Comparison of ENCODE assay signal across 10 cellular contexts in genomic region chr1:4825841-4826450, GRCh38.
DNase-seq lines count a peak whose midpoint lies in the region; ATAC-seq and TF ChIP-seq lines count a peak whose summit lies in the region.
"Had no signal": no experiment of that assay in that cellular context is flagged by ENCODE, and none has a peak within 500 bp of the region (broad histone marks: within the 10 kb centered on the region; RNA-seq: fewer than 3 reads in every experiment).

No MANE protein-coding gene starts in this region.

- no peak overlapping the region for H3K23ac ChIP-seq in H9 (ENCODE audit: insufficient read length, low read depth, low read length)

- H2BK20ac ChIP-seq in H9 (ENCODE audit: low read depth, low read length, poor library complexity, severe bottlenecking), result no peak overlapping the region

- no peaks in the 10 kb centered on the region for H3K36me3 ChIP-seq in CD8-positive, alpha-beta T cell (ENCODE audit: insufficient read depth, low read length)
- no peaks in the 10 kb centered on the region for H3K36me3 ChIP-seq in colonic mucosa
- H3K36me3 ChIP-seq: neutrophil had no signal

- H4K20me1 ChIP-seq in H9 (ENCODE audit: control insufficient read depth, insufficient read depth, insufficient read length), result no peaks in the 10 kb centered on the region

- no peak overlapping the region for H2BK15ac ChIP-seq in H9 (ENCODE audit: low read depth, low read length)

- ATAC-seq in CD8-positive, alpha-beta T cell, result no peak
- ATAC-seq in left lobe of liver (peak; percentile 75), GM18502 (IDR thresholded peaks at IDR 0.05; ENCODE audit: poor library complexity, unreplicated experiment) (no peak), GM19035 (IDR thresholded peaks at IDR 0.05; ENCODE audit: unreplicated experiment) (no peak)

- peaks cover 5% of the 10 kb centered on the region for H3K27me3 Mint-ChIP-seq in CD8-positive, alpha-beta T cell (ENCODE audit: low read depth)
- H3K27me3 Mint-ChIP-seq in H9 (ENCODE audit: low read depth), result peaks cover 28% of the 10 kb centered on the region

- H3T11ph ChIP-seq in H9 (ENCODE audit: low read length), result no peak overlapping the region

- no peak overlapping the region for H3K27ac ChIP-seq in CD8-positive, alpha-beta T cell (ENCODE audit: low read depth, low read length)
- H3K27ac ChIP-seq in H9 (ENCODE audit: insufficient read length, low read depth, low read length) (no peak overlapping the region), colonic mucosa (no peak overlapping the region)
- H3K27ac ChIP-seq: neutrophil had no signal

- no peak overlapping the region for H3K18ac ChIP-seq in H9 (ENCODE audit: insufficient read length, low read depth, low read length)

- no peak overlapping the region for H3K56ac ChIP-seq in H9 (ENCODE audit: insufficient read length, low read depth, low read length)

- H3K23me2 ChIP-seq in H9 (ENCODE audit: insufficient read length, low read depth, low read length, poor library complexity, severe bottlenecking), result no peaks in the 10 kb centered on the region

- H4K91ac ChIP-seq in H9 (ENCODE audit: insufficient read length, low read depth, low read length), result no peak overlapping the region

- no peak overlapping the region for H3K27ac Mint-ChIP-seq in CD8-positive, alpha-beta T cell
- H3K27ac Mint-ChIP-seq in H9, result no peak overlapping the region

- no peaks in the 10 kb centered on the region for H3K4me1 ChIP-seq in CD8-positive, alpha-beta T cell (ENCODE audit: insufficient read depth, low read length)
- H3K4me1 ChIP-seq in H9 (ENCODE audit: insufficient read depth, low read length), result no peaks in the 10 kb centered on the region
- H3K4me1 ChIP-seq in colonic mucosa, result no peaks in the 10 kb centered on the region

- no peak overlapping the region for H4K5ac ChIP-seq in H9 (ENCODE audit: insufficient read length, low read depth, low read length)

- H2AK5ac ChIP-seq in H9 (ENCODE audit: insufficient read length, low read length), result no peak overlapping the region

- peaks cover 3% of the 10 kb centered on the region for H3K4me1 Mint-ChIP-seq in CD8-positive, alpha-beta T cell (ENCODE audit: low read depth)
- H3K4me1 Mint-ChIP-seq in H9, result peaks cover 16 to 29% of the 10 kb centered on the region in 2 experiments

- H4K8ac ChIP-seq in H9 (replicated peaks; ENCODE audit: insufficient read length, low read depth, low read length), result no peak overlapping the region

- TF ChIP-seq CTCF in CD8-positive, alpha-beta T cell (IDR thresholded peaks at IDR 0.05), result peak; percentile 34
- TF ChIP-seq CTCF in H9 (conservative IDR thresholded peaks at IDR 0.05), result peak; percentile 75
- TF ChIP-seq CTCF in colonic mucosa (IDR thresholded peaks at IDR 0.05), result no peak

- no peak overlapping the region for H3K4me3 Mint-ChIP-seq in CD8-positive, alpha-beta T cell
- H3K4me3 Mint-ChIP-seq in H9, result no peak overlapping the region

- H3K4me3 ChIP-seq in CD8-positive, alpha-beta T cell (ENCODE audit: low read depth, low read length), result no peak overlapping the region
- H3K4me3 ChIP-seq in colonic mucosa, result no peak overlapping the region

- H3K27me3 ChIP-seq in CD8-positive, alpha-beta T cell (ENCODE audit: insufficient read depth, low read length), result no peaks in the 10 kb centered on the region
- H3K27me3 ChIP-seq in H9 (ENCODE audit: insufficient read depth, low read length), result no peaks in the 10 kb centered on the region
- no peaks in the 10 kb centered on the region for H3K27me3 ChIP-seq in colonic mucosa
- H3K27me3 ChIP-seq: neutrophil had no signal

- no peak overlapping the region for H2BK12ac ChIP-seq in H9 (ENCODE audit: insufficient read length, low read depth, low read length)

- intact Hi-C loops in CD8-positive, alpha-beta T cell (cut with DNase I, micrococcal nuclease), result loop anchor here in 1 of 2 experiments (1.0 to 5.0 kb wide), 2 partner anchors 174 to 914 kb away; no protein-coding TSS in a partner anchor
- intact Hi-C loops in colonic mucosa (cut with DNase I), result no loop called here

- H3K79me1 ChIP-seq in H9 (ENCODE audit: insufficient read depth, low read depth, low read length, poor library complexity, severe bottlenecking), result no peaks in the 10 kb centered on the region

- H3K9me3 Mint-ChIP-seq in CD8-positive, alpha-beta T cell, result peaks cover 3% of the 10 kb centered on the region
- peaks cover 16 to 17% of the 10 kb centered on the region in 2 experiments for H3K9me3 Mint-ChIP-seq in H9

- no peak overlapping the region for H3K4ac ChIP-seq in H9 (ENCODE audit: low read depth, low read length)

- POLR2A ChIA-PET in CD8-positive, alpha-beta T cell (lab: Charles Lee), result no interaction called here

- peak in 1 of 7 experiments; percentile 23 for DNase-seq in CD8-positive, alpha-beta T cell
- DNase-seq in H9 (peak; percentile 53), SK-N-DZ (ENCODE audit: low spot score) (peak; percentile 1), left lobe of liver (ENCODE audit: low spot score) (no peak), GF-D8 (lab: John Stamatoyannopoulos, UW) (no peak), colonic mucosa (no peak)
- DNase-seq: effector CD8-positive, alpha-beta T cell had no signal

- no peaks in the 10 kb centered on the region for H3K79me2 ChIP-seq in H9 (ENCODE audit: insufficient read depth, low read length)

- no peak overlapping the region for H2BK120ac ChIP-seq in H9 (ENCODE audit: low read depth, low read length, poor library complexity, severe bottlenecking)

- no peak overlapping the region for H2BK5ac ChIP-seq in H9 (ENCODE audit: insufficient read length, low read length)

- no peaks in the 10 kb centered on the region for H3K36me3 Mint-ChIP-seq in CD8-positive, alpha-beta T cell
- peaks cover 8 to 18% (median 16%) of the 10 kb centered on the region in 3 experiments for H3K36me3 Mint-ChIP-seq in H9 (ENCODE audit: insufficient read depth in 1 of 3, low read depth in 3 of 3)

- no peak overlapping the region for H3K4me2 ChIP-seq in H9 (ENCODE audit: insufficient read depth, insufficient read length, low read length)

- H3K9ac ChIP-seq in H9 (ENCODE audit: extremely low read depth, insufficient read length, low read length) (no peak overlapping the region), colonic mucosa (ENCODE audit: low read depth in 2 of 2, low read length in 2 of 2) (no peak overlapping the region)

- no peak overlapping the region for H3K14ac ChIP-seq in H9 (ENCODE audit: insufficient read depth, low read length)

- no peak overlapping the region for H2AFZ ChIP-seq in H9 (ENCODE audit: low read length)

- CTCF ChIA-PET in CD8-positive, alpha-beta T cell (lab: Charles Lee), result interaction anchor here (0.7 to 1.4 kb wide), 2 partner anchors 117 to 169 kb away, joined by 4 read pairs; no protein-coding TSS in a partner anchor

- WGBS in H9 (ENCODE audit: extremely low coverage, insufficient read length, low lambda C conversion rate), result no CpG with 5 or more reads among the region's 5 CpGs

- no peaks in the 10 kb centered on the region for H3K9me3 ChIP-seq in CD8-positive, alpha-beta T cell (ENCODE audit: low read length)
- H3K9me3 ChIP-seq in H9 (ENCODE audit: control insufficient read depth, low read depth, low read length), result no peaks in the 10 kb centered on the region
- no peaks in the 10 kb centered on the region for H3K9me3 ChIP-seq in colonic mucosa
- H3K9me3 ChIP-seq: neutrophil had no signal

Comparison
In these comparisons a context has a peak if more than half of its experiments do, and no peak if none do; other contexts are left out.
1. DNase-seq: peak in H9 (single experiment) and SK-N-DZ (single experiment); none in left lobe of liver (single experiment), GF-D8 (single experiment) and colonic mucosa (single experiment).